ENCODE assay signal across 8 cellular contexts in genomic region chr18:55323051-55323994, GRCh38.
DNase-seq lines count a peak whose midpoint lies in the region; ATAC-seq and TF ChIP-seq lines count a peak whose summit lies in the region.

No MANE protein-coding gene starts in this region.

- TF ChIP-seq CTCF in HFFc6 (IDR thresholded peaks at IDR 0.05) = no peak

- no peaks in the 10 kb centered on the region for H3K9me3 Mint-ChIP-seq in HFFc6
- H3K9me3 Mint-ChIP-seq in memory B cell = no peaks in the 10 kb centered on the region
- H3K9me3 Mint-ChIP-seq in activated T-cell treated with anti-CD3 and anti-CD28 coated beads, Interleukin-2, amount 50 U/mL, for 24 hours = peaks cover 3% of the 10 kb centered on the region

- no peaks in the 10 kb centered on the region for H3K36me3 Mint-ChIP-seq in HFFc6 (ENCODE audit: low read depth)
- H3K36me3 Mint-ChIP-seq in memory B cell = peaks cover 2% of the 10 kb centered on the region
- no peaks in the 10 kb centered on the region for H3K36me3 Mint-ChIP-seq in activated T-cell treated with anti-CD3 and anti-CD28 coated beads, Interleukin-2, amount 50 U/mL, for 24 hours (ENCODE audit: low read depth)

- H3K27ac Mint-ChIP-seq in HFFc6 (peak overlapping the region; percentile 87), memory B cell (peak overlapping the region; percentile 97)
- H3K27ac Mint-ChIP-seq in activated T-cell treated with anti-CD3 and anti-CD28 coated beads, Interleukin-2, amount 50 U/mL, for 24 hours = no peak overlapping the region

- DNase-seq in A172 (ENCODE audit: low spot score) = peak; percentile 15
- no peak for DNase-seq in HFFc6
- peak; percentile 28 for DNase-seq in amniotic epithelial cell (ENCODE audit: low read depth)
- DNase-seq in memory B cell (ENCODE audit: low spot score in 2 of 2) = no peak
- no peak for DNase-seq in activated T-cell treated with anti-CD3 and anti-CD28 coated beads, Interleukin-2, amount 50 U/mL, for 24 hours

- H3K4me1 Mint-ChIP-seq in HFFc6 (ENCODE audit: low read depth) = peaks cover 64% of the 10 kb centered on the region
- H3K4me1 Mint-ChIP-seq in memory B cell = peaks cover 24% of the 10 kb centered on the region
- H3K4me1 Mint-ChIP-seq in activated T-cell treated with anti-CD3 and anti-CD28 coated beads, Interleukin-2, amount 50 U/mL, for 24 hours (ENCODE audit: low read depth) = peaks cover 4% of the 10 kb centered on the region

- H3K4me3 Mint-ChIP-seq in HFFc6 = peak overlapping the region; percentile 92
- peak overlapping the region; percentile 95 for H3K4me3 Mint-ChIP-seq in memory B cell
- H3K4me3 Mint-ChIP-seq in activated T-cell treated with anti-CD3 and anti-CD28 coated beads, Interleukin-2, amount 50 U/mL, for 24 hours = no peak overlapping the region

- ATAC-seq in memory B cell (ENCODE audit: low read depth) = no peak
- ATAC-seq in GM21367 (IDR thresholded peaks at IDR 0.05; ENCODE audit: unreplicated experiment) = no peak
- no peak for ATAC-seq in GM19467 (IDR thresholded peaks at IDR 0.05; ENCODE audit: unreplicated experiment)
- no peak for ATAC-seq in GM21447 (IDR thresholded peaks at IDR 0.05; ENCODE audit: unreplicated experiment)

- H3K27me3 Mint-ChIP-seq in HFFc6 (ENCODE audit: insufficient read depth) (peaks cover 3% of the 10 kb centered on the region), memory B cell (no peaks in the 10 kb centered on the region)
- peaks cover 62% of the 10 kb centered on the region for H3K27me3 Mint-ChIP-seq in activated T-cell treated with anti-CD3 and anti-CD28 coated beads, Interleukin-2, amount 50 U/mL, for 24 hours

Comparison
In these comparisons a context has a peak if more than half of its experiments do, and no peak if none do; other contexts are left out.
1. DNase-seq: peak in A172 (single experiment) and amniotic epithelial cell (single experiment); none in HFFc6 (single experiment), memory B cell (0 of 2) and activated T-cell treated with anti-CD3 and anti-CD28 coated beads, Interleukin-2, amount 50 U/mL, for 24 hours (single experiment).